ENCODE assay signal across 12 cellular contexts in genomic region chr6:24902782-24903181, GRCh38. TPM values are rescaled to one million over a fixed set of nuclear protein-coding genes. Genes with fewer than 3 reads are reported as not detected.
DNase-seq lines count a peak whose midpoint lies in the region; ATAC-seq and TF ChIP-seq lines count a peak whose summit lies in the region.
"Had no signal": no experiment of that assay in that cellular context is flagged by ENCODE, and none has a peak within 500 bp of the region (broad histone marks: within the 10 kb centered on the region; RNA-seq: fewer than 3 reads in every experiment).

No MANE protein-coding gene starts in this region.

- TF ChIP-seq POLR2A in HCT116 (IDR thresholded peaks at IDR 0.05; ENCODE audit: borderline replicate concordance, extremely low read depth, insufficient read depth, insufficient read length) = no peak

- peak overlapping the region; percentile 89 for H3K27ac Mint-ChIP-seq in activated T-helper 17 cell treated with anti-CD3 and anti-CD28 coated beads, Interleukin-2, amount 50 U/mL, for 72 hours

- DNase-seq in AG08395 (ENCODE audit: low spot score) (peak; percentile 82), HCT116 (ENCODE audit: low read depth, low spot score) (peak; percentile 2), iris pigment epithelial cell (ENCODE audit: low read depth) (peak; percentile 76), NCI-H1105 treated with DMSO at 0.1 percent for 48 hours (lab: John Stamatoyannopoulos, UW) (no peak), colonic mucosa (no peak), MV-4-11 (lab: John Stamatoyannopoulos, UW) (no peak)
- DNase-seq: DMS 273 treated with DMSO at 0.1 percent for 48 hours, testis had no signal

- H3K27me3 ChIP-seq in HCT116 (ENCODE audit: insufficient read depth, low read length) = no peaks in the 10 kb centered on the region
- H3K27me3 ChIP-seq in colonic mucosa = no peaks in the 10 kb centered on the region
- H3K27me3 ChIP-seq: testis had no signal

- TF ChIP-seq CTCF in HCT116 (IDR thresholded peaks at IDR 0.05 in 2 of 3, conservative IDR thresholded peaks at IDR 0.05 in 1 of 3; ENCODE audit: borderline replicate concordance in 1 of 3, insufficient read depth in 1 of 3, low read depth in 2 of 3, low read length in 2 of 3) = no peak
- no peak for TF ChIP-seq CTCF in colonic mucosa (IDR thresholded peaks at IDR 0.05)

- intact Hi-C loops in HCT116 (cut with micrococcal nuclease) = no loop called here
- intact Hi-C loops in colonic mucosa (cut with DNase I) = no loop called here

- H3K9ac ChIP-seq in HCT116 (ENCODE audit: low read length) (no peak overlapping the region), colonic mucosa (ENCODE audit: low read depth in 2 of 2, low read length in 2 of 2) (no peak overlapping the region)

- no peaks in the 10 kb centered on the region for H3K36me3 ChIP-seq in HCT116 (ENCODE audit: control insufficient read depth in 1 of 2, insufficient read depth in 2 of 2, low read length in 2 of 2)
- no peaks in the 10 kb centered on the region for H3K36me3 ChIP-seq in colonic mucosa

- H3K9me3 Mint-ChIP-seq in activated T-helper 17 cell treated with anti-CD3 and anti-CD28 coated beads, Interleukin-2, amount 50 U/mL, for 72 hours = peaks cover 7% of the 10 kb centered on the region

- no peak for TF ChIP-seq RAD21 in HCT116 (IDR thresholded peaks at IDR 0.05; ENCODE audit: low read depth)

- no peaks in the 10 kb centered on the region for H3K79me2 ChIP-seq in HCT116 (ENCODE audit: insufficient read depth, low read length)

- H3K27ac ChIP-seq in HCT116 (ENCODE audit: low read depth, low read length) = no peak overlapping the region
- no peak overlapping the region for H3K27ac ChIP-seq in colonic mucosa
- H3K27ac ChIP-seq: SK-N-MC, testis had no signal

- H2AFZ ChIP-seq in HCT116 (ENCODE audit: low read depth, low read length, poor library complexity, severe bottlenecking) = no peak overlapping the region

- POLR2A ChIA-PET in HCT116 (lab: Charles Lee) = no interaction called here

- CTCF ChIA-PET in HCT116 (lab: Charles Lee) = no interaction called here

- H3K9me3 ChIP-seq in HCT116 (ENCODE audit: control insufficient read depth in 1 of 2, insufficient read depth in 1 of 2, low read depth in 1 of 2, low read length in 2 of 2) (no peaks in the 10 kb centered on the region), colonic mucosa (no peaks in the 10 kb centered on the region)
- H3K9me3 ChIP-seq: testis had no signal

- RAD21 ChIA-PET in HCT116 (lab: Charles Lee; ENCODE audit: low non-redundant PET in 1 of 2, low total read pairs in 2 of 2, uncharacterized antibody in 2 of 2, unreplicated experiment in 2 of 2) = no interaction called here

- ATAC-seq in HCT116 = peak; percentile 52; the same call in 1 of the 2 replicates
- ATAC-seq in activated T-helper 17 cell treated with anti-CD3 and anti-CD28 coated beads, Interleukin-2, amount 50 U/mL, for 72 hours (replicated peaks) = peak; percentile 25
- ATAC-seq in HG02642 (IDR thresholded peaks at IDR 0.05; ENCODE audit: poor library complexity, unreplicated experiment) = no peak

- no peaks in the 10 kb centered on the region for H4K20me1 ChIP-seq in HCT116 (ENCODE audit: insufficient read depth)

- peaks cover 66% of the 10 kb centered on the region for H3K4me1 Mint-ChIP-seq in activated T-helper 17 cell treated with anti-CD3 and anti-CD28 coated beads, Interleukin-2, amount 50 U/mL, for 72 hours

- H3K27me3 Mint-ChIP-seq in activated T-helper 17 cell treated with anti-CD3 and anti-CD28 coated beads, Interleukin-2, amount 50 U/mL, for 72 hours = no peaks in the 10 kb centered on the region

- peak overlapping the region; percentile 82 for H3K4me3 Mint-ChIP-seq in activated T-helper 17 cell treated with anti-CD3 and anti-CD28 coated beads, Interleukin-2, amount 50 U/mL, for 72 hours

- no peaks in the 10 kb centered on the region for H3K9me2 ChIP-seq in HCT116 (ENCODE audit: insufficient read depth)

- H3K4me1 ChIP-seq in HCT116 (ENCODE audit: control insufficient read depth in 1 of 2, insufficient read depth in 2 of 2, low read length in 2 of 2) (peaks cover 0 to 8% of the 10 kb centered on the region in 2 experiments; a peak in 1 of 4 replicates), colonic mucosa (no peaks in the 10 kb centered on the region)
- H3K4me1 ChIP-seq: testis had no signal

- no peak overlapping the region for H3K4me2 ChIP-seq in HCT116 (ENCODE audit: low read length)

- H3K4me3 ChIP-seq in HCT116 (replicated peaks in 1 of 2; ENCODE audit: low read depth in 1 of 2, low read length in 2 of 2) = no peak overlapping the region
- no peak overlapping the region for H3K4me3 ChIP-seq in colonic mucosa
- H3K4me3 ChIP-seq: SK-N-MC, testis had no signal

- no TSS peak for BruUV-seq in HCT116 (replicated peaks; lab: Mats Ljungman, UMichigan)

- peaks cover 85% of the 10 kb centered on the region for H3K36me3 Mint-ChIP-seq in activated T-helper 17 cell treated with anti-CD3 and anti-CD28 coated beads, Interleukin-2, amount 50 U/mL, for 72 hours (ENCODE audit: low read depth)

TF ChIP-seq in HCT116, 20 proteins besides CTCF, POLR2A, EP300 and RAD21 (continues in another document):
- TF ChIP-seq EGR1 (IDR thresholded peaks at IDR 0.05; ENCODE audit: low read depth) (no peak), ZFX (IDR thresholded peaks at IDR 0.05) (no peak), MAX (IDR thresholded peaks at IDR 0.05) (no peak), SP1 (IDR thresholded peaks at IDR 0.05; ENCODE audit: low read depth) (no peak), CBX3 (IDR thresholded peaks at IDR 0.05; ENCODE audit: low read depth) (no peak), ELF1 (IDR thresholded peaks at IDR 0.05; ENCODE audit: borderline replicate concordance, low read depth) (no peak), EZH2phosphoT487 (IDR thresholded peaks at IDR 0.05; ENCODE audit: borderline replicate concordance) (no peak), ZBTB33 (IDR thresholded peaks at IDR 0.05; ENCODE audit: extremely low read depth, insufficient replicate concordance, low read length) (no peak), TCF7L2 (IDR thresholded peaks at IDR 0.05; ENCODE audit: borderline replicate concordance, extremely low read depth, insufficient read depth, insufficient read length) (no peak), REST (IDR thresholded peaks at IDR 0.05; ENCODE audit: low read depth) (no peak), YY1 (IDR thresholded peaks at IDR 0.05; ENCODE audit: extremely low read depth, insufficient replicate concordance, low read depth, low read length) (no peak), ATF3 (IDR thresholded peaks at IDR 0.05) (no peak), SIN3A (IDR thresholded peaks at IDR 0.05; ENCODE audit: low read depth) (no peak), SRF (IDR thresholded peaks at IDR 0.05; ENCODE audit: low read depth) (no peak), FOSL1 (IDR thresholded peaks at IDR 0.05; ENCODE audit: low read depth) (no peak), JUND (IDR thresholded peaks at IDR 0.05) (no peak), POLR2AphosphoS5 (IDR thresholded peaks at IDR 0.05; ENCODE audit: low read depth, low read length) (no peak)

RNA-seq across cellular contexts. Expression of gene RIPOR2, which starts 33.0 kb away (rescaled TPM):
- total RNA-seq in HCT116 (2021; ENCODE audit: unreplicated experiment) (0.44 TPM), colonic mucosa (1 to 10 TPM; 1.8 to 2.0 TPM)
- polyA plus RNA-seq in HCT116 (2012) = not detected in 2 replicates
- 100 to 1,000 TPM in 1 of 2 donors, 10 to 100 TPM in 1; 47.5 to 113 TPM for total RNA-seq in activated T-helper 17 cell treated with anti-CD3 and anti-CD28 coated beads, Interleukin-2, amount 50 U/mL, for 72 hours
- total RNA-seq: endothelial cell of umbilical vein had no signal

Comparison
In these comparisons a context has a peak if more than half of its experiments do, and no peak if none do; other contexts are left out.
1. DNase-seq: peak in AG08395 (single experiment), HCT116 (single experiment) and iris pigment epithelial cell (single experiment); none in NCI-H1105 treated with DMSO at 0.1 percent for 48 hours (single experiment), colonic mucosa (single experiment) and MV-4-11 (single experiment).
2. RNA of gene RIPOR2, which starts 33.0 kb away (total RNA-seq): 47.5 to 113 TPM in activated T-helper 17 cell treated with anti-CD3 and anti-CD28 coated beads, Interleukin-2, amount 50 U/mL, for 72 hours; 1.8 to 2.0 TPM in colonic mucosa and 0.44 TPM in HCT116 (single experiment); every median in the first group is over 10 times any median in the second.